24 cellular contexts compared by ENCODE assay signal in genomic region chr12:102961488-102961801, GRCh38. TPM values are rescaled to one million over a fixed set of nuclear protein-coding genes. Genes with fewer than 3 reads are reported as not detected.
DNase-seq lines count a peak whose midpoint lies in the region; ATAC-seq, FAIRE-seq and TF ChIP-seq lines count a peak whose summit lies in the region.
"Had no signal": no experiment of that assay in that cellular context is flagged by ENCODE, and none has a peak within 500 bp of the region (broad histone marks: within the 10 kb centered on the region; RNA-seq: fewer than 3 reads in every experiment).

No MANE protein-coding gene starts in this region.

- DNase-seq in NCI-H2107 treated with DMSO at 0.1 percent for 48 hours (lab: John Stamatoyannopoulos, UW; ENCODE audit: unreplicated experiment) (peak; percentile 95), NCI-H2107 (lab: John Stamatoyannopoulos, UW) (no peak), NCI-H146 treated with DMSO at 0.1 percent for 48 hours (lab: John Stamatoyannopoulos, UW; ENCODE audit: unreplicated experiment) (peak; percentile 80), astrocyte (ENCODE audit: low read depth) (no peak), retina (peak; percentile 89), SIG-M5 (lab: John Stamatoyannopoulos, UW) (no peak)
- no peak for DNase-seq in activated CD8-positive, alpha-beta T cell treated with anti-CD3 and anti-CD28 coated beads, Interleukin-2, amount 10 ng/mL, durations not matched to agents 7 days and 5 days
- DNase-seq: activated CD4-positive, CD25-positive, alpha-beta regulatory T cell; activated effector memory CD4-positive, alpha-beta T cell treated with anti-CD3 and anti-CD28 coated beads, Interleukin-2, amount 50 U/mL, for 16 hours; DND-41; erythroblast; RPMI8226; T-cell had no signal

- POLR2A ChIA-PET in activated CD8-positive, alpha-beta T cell treated with anti-CD3 and anti-CD28 coated beads, Interleukin-2, amount 10 ng/mL, durations not matched to agents 7 days and 5 days (lab: Charles Lee): no interaction called here

- no peak for TF ChIP-seq CTCF in astrocyte (IDR thresholded peaks at IDR 0.05; ENCODE audit: insufficient read depth, low read depth, low read length)

- no peaks in the 10 kb centered on the region for H3K79me2 ChIP-seq in astrocyte (ENCODE audit: insufficient read depth, low read length)

- H2AFZ ChIP-seq in astrocyte (ENCODE audit: low read depth, low read length): no peak overlapping the region

- no peak for ATAC-seq in activated CD8-positive, alpha-beta T cell treated with anti-CD3 and anti-CD28 coated beads, Interleukin-2, amount 10 ng/mL, durations not matched to agents 7 days and 5 days
- ATAC-seq in HG03442 (IDR thresholded peaks at IDR 0.05; ENCODE audit: unreplicated experiment): no peak
- ATAC-seq: T-cell had no signal

- H3K9me3 Mint-ChIP-seq in astrocyte (ENCODE audit: unreplicated experiment): peaks cover 15% of the 10 kb centered on the region
- no peaks in the 10 kb centered on the region for H3K9me3 Mint-ChIP-seq in activated CD8-positive, alpha-beta T cell treated with anti-CD3 and anti-CD28 coated beads, Interleukin-2, amount 10 ng/mL, durations not matched to agents 7 days and 5 days (ENCODE audit: insufficient read depth)

- no peak overlapping the region for H3K9ac ChIP-seq in astrocyte (ENCODE audit: low read length)

- H3K36me3 ChIP-seq in astrocyte (ENCODE audit: insufficient read depth, low read length): no peaks in the 10 kb centered on the region
- H3K36me3 ChIP-seq: MG63 had no signal

- no peak for FAIRE-seq in astrocyte (lab: Jason Lieb, UNC)
- FAIRE-seq: keratinocyte had no signal

- H3K27ac ChIP-seq in astrocyte (ENCODE audit: low read depth, low read length): no peak overlapping the region
- H3K27ac ChIP-seq: 22Rv1, C4-2B, coronary artery had no signal

- no peak overlapping the region for H3K27ac Mint-ChIP-seq in astrocyte (ENCODE audit: unreplicated experiment)
- no peak overlapping the region for H3K27ac Mint-ChIP-seq in activated CD8-positive, alpha-beta T cell treated with anti-CD3 and anti-CD28 coated beads, Interleukin-2, amount 10 ng/mL, durations not matched to agents 7 days and 5 days
- H3K27ac Mint-ChIP-seq: T-cell had no signal

- peaks cover 10% of the 10 kb centered on the region for H3K4me1 Mint-ChIP-seq in astrocyte (ENCODE audit: low read depth, unreplicated experiment)
- H3K4me1 Mint-ChIP-seq in activated CD8-positive, alpha-beta T cell treated with anti-CD3 and anti-CD28 coated beads, Interleukin-2, amount 10 ng/mL, durations not matched to agents 7 days and 5 days (ENCODE audit: low read depth): peaks cover 37% of the 10 kb centered on the region

- no peak overlapping the region for H3K4me3 Mint-ChIP-seq in astrocyte (ENCODE audit: unreplicated experiment)
- H3K4me3 Mint-ChIP-seq in activated CD8-positive, alpha-beta T cell treated with anti-CD3 and anti-CD28 coated beads, Interleukin-2, amount 10 ng/mL, durations not matched to agents 7 days and 5 days: no peak overlapping the region

- no peak overlapping the region for H3K4me3 ChIP-seq in astrocyte (ENCODE audit: insufficient read depth, low read depth, low read length)
- H3K4me3 ChIP-seq: MG63 had no signal

- H3K27me3 Mint-ChIP-seq in astrocyte (ENCODE audit: low read depth, unreplicated experiment): peaks cover 86% of the 10 kb centered on the region
- peaks cover 84% of the 10 kb centered on the region for H3K27me3 Mint-ChIP-seq in activated CD8-positive, alpha-beta T cell treated with anti-CD3 and anti-CD28 coated beads, Interleukin-2, amount 10 ng/mL, durations not matched to agents 7 days and 5 days (ENCODE audit: low read depth)

- no peaks in the 10 kb centered on the region for H3K36me3 Mint-ChIP-seq in astrocyte (ENCODE audit: low read depth, unreplicated experiment)
- peaks cover 5% of the 10 kb centered on the region for H3K36me3 Mint-ChIP-seq in activated CD8-positive, alpha-beta T cell treated with anti-CD3 and anti-CD28 coated beads, Interleukin-2, amount 10 ng/mL, durations not matched to agents 7 days and 5 days (ENCODE audit: low read depth)
- H3K36me3 Mint-ChIP-seq: T-cell had no signal

- H3K4me1 ChIP-seq in astrocyte (ENCODE audit: insufficient read depth, low read length): no peaks in the 10 kb centered on the region

- no peaks in the 10 kb centered on the region for H4K20me1 ChIP-seq in astrocyte (ENCODE audit: insufficient read depth, low read length)

- peak overlapping the region; percentile 54 for H3K4me2 ChIP-seq in astrocyte (ENCODE audit: low read length)

- H3K27me3 ChIP-seq in astrocyte (ENCODE audit: insufficient read depth, low read length): peaks cover 74% of the 10 kb centered on the region

- no peaks in the 10 kb centered on the region for H3K9me3 ChIP-seq in astrocyte (ENCODE audit: insufficient read depth, low read depth, low read length)
- H3K9me3 ChIP-seq: MG63 had no signal

- CTCF ChIA-PET in activated CD8-positive, alpha-beta T cell treated with anti-CD3 and anti-CD28 coated beads, Interleukin-2, amount 10 ng/mL, durations not matched to agents 7 days and 5 days (lab: Charles Lee): interaction anchor here (1.0 to 2.9 kb wide), 4 partner anchors 11 to 587 kb away, joined by 4 to 11 read pairs (median 6); no protein-coding TSS in a partner anchor

RNA-seq across cellular contexts. Expression of gene ASCL1, which starts 4.0 kb away (rescaled TPM):
- total RNA-seq in astrocyte: not detected in 2 replicates
- total RNA-seq in activated CD8-positive, alpha-beta T cell treated with anti-CD3 and anti-CD28 coated beads, Interleukin-2, amount 10 ng/mL, durations not matched to agents 7 days and 5 days: not detected
- total RNA-seq: aorta, H4, HT1080, mesenteric fat pad, right cardiac atrium, T-cell had no signal

RNA-seq across cellular contexts. Expression of gene PAH, which starts 44.4 kb away (rescaled TPM):
- not detected in 2 replicates for total RNA-seq in astrocyte
- total RNA-seq in activated CD8-positive, alpha-beta T cell treated with anti-CD3 and anti-CD28 coated beads, Interleukin-2, amount 10 ng/mL, durations not matched to agents 7 days and 5 days: not detected
- total RNA-seq: aorta, HT1080, mesenteric fat pad had no signal

Comparison
In these comparisons a context has a peak if more than half of its experiments do, and no peak if none do; other contexts are left out.
1. DNase-seq: peak in NCI-H2107 treated with DMSO at 0.1 percent for 48 hours (single experiment), NCI-H146 treated with DMSO at 0.1 percent for 48 hours (single experiment) and retina (single experiment); none in NCI-H2107 (single experiment), astrocyte (single experiment), activated CD8-positive, alpha-beta T cell treated with anti-CD3 and anti-CD28 coated beads, Interleukin-2, amount 10 ng/mL, durations not matched to agents 7 days and 5 days (single experiment) and SIG-M5 (single experiment).